ENCODE assay signal across 8 cellular contexts in genomic region chr13:106533101-106533939, GRCh38. TPM values are rescaled to one million over a fixed set of nuclear protein-coding genes. Genes with fewer than 3 reads are reported as not detected.
DNase-seq lines count a peak whose midpoint lies in the region; ATAC-seq and TF ChIP-seq lines count a peak whose summit lies in the region.

No MANE protein-coding gene starts in this region.

- peaks cover 23% of the 10 kb centered on the region for H3K27me3 Mint-ChIP-seq in activated naive CD8-positive, alpha-beta T cell
- no peaks in the 10 kb centered on the region for H3K27me3 Mint-ChIP-seq in nephron progenitor cell (ENCODE audit: low read depth, poor library complexity)

- H3K4me1 ChIP-seq in BE2C, result peaks cover 25% of the 10 kb centered on the region

- H3K4me3 Mint-ChIP-seq in activated naive CD8-positive, alpha-beta T cell, result peak overlapping the region; percentile 69
- peak overlapping the region; percentile 98 for H3K4me3 Mint-ChIP-seq in nephron progenitor cell

- no peaks in the 10 kb centered on the region for H3K9me3 ChIP-seq in BE2C

- ATAC-seq in GM21423 (IDR thresholded peaks at IDR 0.05; ENCODE audit: unreplicated experiment) (peak; percentile 12), HG03457 (IDR thresholded peaks at IDR 0.05; ENCODE audit: unreplicated experiment) (no peak)

- H3K4me1 Mint-ChIP-seq in activated naive CD8-positive, alpha-beta T cell (ENCODE audit: low read depth), result peaks cover 19% of the 10 kb centered on the region
- H3K4me1 Mint-ChIP-seq in nephron progenitor cell, result peaks cover 58% of the 10 kb centered on the region

- H3K27me3 ChIP-seq in BE2C, result no peaks in the 10 kb centered on the region

- H3K36me3 Mint-ChIP-seq in activated naive CD8-positive, alpha-beta T cell, result no peaks in the 10 kb centered on the region
- no peaks in the 10 kb centered on the region for H3K36me3 Mint-ChIP-seq in nephron progenitor cell (ENCODE audit: low read depth)

- DNase-seq in BE2C, result peak; percentile 93
- DNase-seq in NCI-H510A treated with DMSO at 0.1 percent for 48 hours (lab: John Stamatoyannopoulos, UW), result peak; percentile 64
- peak; percentile 27 for DNase-seq in germinal center (ENCODE audit: low spot score)
- peak; percentile 91 for DNase-seq in nephron progenitor cell
- no peak for DNase-seq in GDM1 (lab: John Stamatoyannopoulos, UW)

- H3K36me3 ChIP-seq in BE2C, result peaks cover 5% of the 10 kb centered on the region; the same call in 1 of the 2 replicates

- TF ChIP-seq CTCF in BE2C (IDR thresholded peaks at IDR 0.05; ENCODE audit: low read depth, low read length), result peak; percentile 49
- peak; percentile 57 for TF ChIP-seq CTCF in nephron progenitor cell (IDR thresholded peaks at IDR 0.05)

- no peaks in the 10 kb centered on the region for H3K9me3 Mint-ChIP-seq in activated naive CD8-positive, alpha-beta T cell (ENCODE audit: low read depth)
- H3K9me3 Mint-ChIP-seq in nephron progenitor cell, result no peaks in the 10 kb centered on the region

- no peak overlapping the region for H3K27ac Mint-ChIP-seq in activated naive CD8-positive, alpha-beta T cell
- peak overlapping the region; percentile 93 for H3K27ac Mint-ChIP-seq in nephron progenitor cell

- H3K4me3 ChIP-seq in BE2C (ENCODE audit: low read depth, low read length), result peak overlapping the region; percentile 85

RNA-seq across cellular contexts. Expression of gene EFNB2, which starts 2.1 kb away (rescaled TPM):
- 15.5 TPM for polyA plus RNA-seq in BE2C (2012; ENCODE audit: insufficient read depth, insufficient read length, low read depth)

RNA-seq across cellular contexts. Expression of gene ARGLU1, which starts 34.6 kb away (rescaled TPM):
- 108 TPM for polyA plus RNA-seq in BE2C (2012; ENCODE audit: insufficient read depth, insufficient read length, low read depth)
